ENCODE assay signal across 22 cellular contexts in the genomic region with DNA sequence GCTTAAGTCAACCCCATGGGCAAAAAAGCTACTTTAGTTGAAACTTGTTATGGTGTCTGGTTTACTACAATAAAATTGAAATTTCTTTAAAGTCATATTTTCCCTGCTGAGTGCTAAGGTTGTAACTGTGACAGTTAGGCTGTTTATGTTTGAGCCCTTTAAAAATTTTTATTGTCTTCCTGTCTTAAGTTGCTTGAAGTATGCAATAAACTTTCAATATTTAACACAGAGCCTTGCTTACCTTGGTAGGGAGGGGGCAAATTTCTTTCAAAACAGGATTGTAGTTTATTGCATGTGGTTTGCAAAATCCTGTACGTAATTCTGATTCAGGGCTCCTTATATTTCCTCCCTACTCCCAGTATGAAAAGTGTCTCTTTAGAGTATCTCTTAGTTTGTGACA.
DNase-seq lines count a peak whose midpoint lies in the region; ATAC-seq and TF ChIP-seq lines count a peak whose summit lies in the region.
"Had no signal": no experiment of that assay in that cellular context is flagged by ENCODE, and none has a peak within 500 bp of the region (broad histone marks: within the 10 kb centered on the region; RNA-seq: fewer than 3 reads in every experiment).

No MANE protein-coding gene starts in this region.

- ATAC-seq in left colon (peak; percentile 52), GM21360 (IDR thresholded peaks at IDR 0.05; ENCODE audit: unreplicated experiment) (no peak)
- ATAC-seq: GM12878 had no signal

- no peaks in the 10 kb centered on the region for H3F3A ChIP-seq in Loucy (ENCODE audit: low read depth)
- H3F3A ChIP-seq in smooth muscle cell (ENCODE audit: low read depth): no peaks in the 10 kb centered on the region

- peak overlapping the region; percentile 47 for H3K4me3 ChIP-seq in Loucy (ENCODE audit: low read length, poor library complexity, severe bottlenecking)
- H3K4me3 ChIP-seq in smooth muscle cell: no peak overlapping the region
- H3K4me3 ChIP-seq: BLaER1, GM12878 had no signal

- H2AFZ ChIP-seq in Loucy (ENCODE audit: low read length): no peak overlapping the region
- no peak overlapping the region for H2AFZ ChIP-seq in smooth muscle cell (ENCODE audit: low read depth)

- TF ChIP-seq CTCF in Loucy (conservative IDR thresholded peaks at IDR 0.05; ENCODE audit: low read length) (no peak), smooth muscle cell (IDR thresholded peaks at IDR 0.05; ENCODE audit: borderline replicate concordance, insufficient read depth, poor library complexity, severe bottlenecking) (no peak)

- intact Hi-C loops in left colon (cut with DNase I, micrococcal nuclease): no loop called here

- peak overlapping the region; percentile 62 for H3K4me2 ChIP-seq in Loucy (ENCODE audit: low read depth, low read length, poor library complexity, severe bottlenecking)
- H3K4me2 ChIP-seq in smooth muscle cell: no peak overlapping the region
- H3K4me2 ChIP-seq: BLaER1 had no signal

- H3K9me2 ChIP-seq in Loucy (replicated peaks; ENCODE audit: low read depth, low read length): no peaks in the 10 kb centered on the region

- H3K27me3 ChIP-seq in Loucy (ENCODE audit: insufficient read depth, low read length, poor library complexity, severe bottlenecking) (no peaks in the 10 kb centered on the region), smooth muscle cell (ENCODE audit: low read depth) (no peaks in the 10 kb centered on the region)
- H3K27me3 ChIP-seq: BE2C, BLaER1 had no signal

- peak overlapping the region; percentile 46 for H3K9ac ChIP-seq in Loucy (ENCODE audit: low read depth, low read length, poor library complexity, severe bottlenecking)
- H3K9ac ChIP-seq in smooth muscle cell (ENCODE audit: low read depth): no peak overlapping the region
- H3K9ac ChIP-seq: BLaER1 had no signal

- H4K20me1 ChIP-seq in Loucy (ENCODE audit: insufficient read depth, low read length, poor library complexity, severe bottlenecking): no peaks in the 10 kb centered on the region
- H4K20me1 ChIP-seq in smooth muscle cell (ENCODE audit: low read depth): no peaks in the 10 kb centered on the region
- H4K20me1 ChIP-seq: BLaER1 had no signal

- 92% methylated on average over 1 of the region's 1 CpG for WGBS in smooth muscle cell (ENCODE audit: low lambda C conversion rate)

- H3K4me1 ChIP-seq in Loucy (ENCODE audit: insufficient read depth, low read length, poor library complexity, severe bottlenecking): peaks cover 39% of the 10 kb centered on the region
- no peaks in the 10 kb centered on the region for H3K4me1 ChIP-seq in smooth muscle cell (ENCODE audit: low read depth)
- H3K4me1 ChIP-seq: BE2C, BLaER1 had no signal

- H3K9me3 ChIP-seq in Loucy (ENCODE audit: insufficient read depth, low read depth, low read length): no peaks in the 10 kb centered on the region
- H3K9me3 ChIP-seq in smooth muscle cell (replicated peaks; ENCODE audit: low read depth): no peaks in the 10 kb centered on the region
- H3K9me3 ChIP-seq: BE2C, BLaER1 had no signal

- no peak overlapping the region for H3K27ac ChIP-seq in smooth muscle cell (ENCODE audit: low read depth)
- H3K27ac ChIP-seq: BLaER1 had no signal

- no peaks in the 10 kb centered on the region for H3K79me2 ChIP-seq in Loucy (ENCODE audit: insufficient read depth, low read length)
- H3K79me2 ChIP-seq in smooth muscle cell (ENCODE audit: low read depth): no peaks in the 10 kb centered on the region

- H3K36me3 ChIP-seq in Loucy (ENCODE audit: insufficient read depth, low read length): no peaks in the 10 kb centered on the region
- no peaks in the 10 kb centered on the region for H3K36me3 ChIP-seq in smooth muscle cell (ENCODE audit: low read depth)
- H3K36me3 ChIP-seq: BE2C, BLaER1 had no signal

- DNase-seq in left colon (no peak), SW 1271 (lab: John Stamatoyannopoulos, UW) (no peak), smooth muscle cell (lab: John Stamatoyannopoulos, UW; ENCODE audit: unreplicated experiment) (no peak)
- DNase-seq: 8988T; ACHN; BE2C; C1 segment of cervical spinal cord; CD4-positive, alpha-beta memory T cell; CD4-positive, CD25-positive, alpha-beta regulatory T cell; CD8-positive, alpha-beta memory T cell; COR-L47; DMS 273 treated with DMSO at 0.1 percent for 48 hours; DMS153; DMS53; DMS79; DND-41; EL; GDM1 had no signal
